21 cellular contexts compared by ENCODE assay signal in the genomic region with DNA sequence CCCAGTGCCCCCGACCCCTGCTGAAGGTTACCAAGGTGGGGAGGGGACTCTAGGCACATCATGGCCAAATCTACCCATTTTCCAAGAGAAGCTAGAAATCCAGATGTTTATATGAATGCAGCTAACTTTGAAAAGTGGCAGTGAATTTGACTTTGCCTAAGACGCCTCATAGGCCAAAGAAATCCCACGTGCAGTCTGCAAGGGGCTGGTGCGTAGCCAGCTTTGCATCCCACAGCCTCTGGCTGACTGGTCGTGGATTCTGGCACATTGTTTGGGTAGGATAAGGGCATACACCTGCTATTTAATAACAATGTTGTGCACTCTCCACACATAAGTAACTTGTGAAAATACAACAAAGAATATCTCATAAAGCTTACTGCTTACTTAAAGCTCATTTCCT. TPM values are rescaled to one million over a fixed set of nuclear protein-coding genes. Genes with fewer than 3 reads are reported as not detected.
DNase-seq lines count a peak whose midpoint lies in the region; ATAC-seq and TF ChIP-seq lines count a peak whose summit lies in the region.
"Had no signal": no experiment of that assay in that cellular context is flagged by ENCODE, and none has a peak within 500 bp of the region (broad histone marks: within the 10 kb centered on the region; RNA-seq: fewer than 3 reads in every experiment).

No MANE protein-coding gene starts in this region.

- peak; percentile 4 for DNase-seq in activated CD4-positive, alpha-beta T cell treated with anti-CD3 and anti-CD28 coated beads for 1 hour
- DNase-seq in activated CD4-positive, alpha-beta T cell treated with anti-CD3 and anti-CD28 coated beads, Interleukin-2, amount 50 U/mL, for 1 hour, result no peak
- DNase-seq in natural killer cell (no peak), sciatic nerve (ENCODE audit: low spot score) (peak; percentile 5)
- DNase-seq in natural killer cell treated with Interleukin-12 subunit alpha and Interleukin-12 subunit beta and Interleukin-15 and Interleukin-18, amount 100 ng/mL, for 72 hours (ENCODE audit: low spot score), result no peak
- no peak for DNase-seq in central memory CD4-positive, alpha-beta T cell
- DNase-seq: BE2C; CD8-positive, alpha-beta memory T cell; DMS 273 treated with DMSO at 0.1 percent for 48 hours; DMS79 treated with DMSO at 0.1 percent for 48 hours; GF-D8; NCI-H1092; NCI-H1417 treated with DMSO at 0.1 percent for 48 hours; NCI-H1694 treated with DMSO at 0.1 percent for 48 hours; NCI-H2081; NCI-H2227 treated with DMSO at 0.1 percent for 48 hours; NCI-H526 treated with DMSO at 0.1 percent for 48 hours; OCI-M1; SHP77 treated with DMSO at 0.1 percent for 48 hours had no signal

- TF ChIP-seq CTCF in natural killer cell (IDR thresholded peaks at IDR 0.05), result no peak

- intact Hi-C loops in natural killer cell (cut with micrococcal nuclease), result loop anchor here (5.0 to 10.0 kb wide), 2 partner anchors 321 to 1273 kb away; no protein-coding TSS in a partner anchor
- intact Hi-C loops in sciatic nerve (cut with DNase I), result loop anchor here (5.0 kb wide), 1 partner anchor 501 kb away; no protein-coding TSS in a partner anchor

- H3K9me3 Mint-ChIP-seq in natural killer cell, result no peaks in the 10 kb centered on the region
- H3K9me3 Mint-ChIP-seq in natural killer cell treated with Interleukin-12 subunit alpha and Interleukin-12 subunit beta and Interleukin-15 and Interleukin-18, amount 100 ng/mL, for 72 hours, result no peaks in the 10 kb centered on the region
- H3K9me3 Mint-ChIP-seq: CD8-positive, alpha-beta memory T cell had no signal

- no peak overlapping the region for H3K27ac Mint-ChIP-seq in natural killer cell
- no peak overlapping the region for H3K27ac Mint-ChIP-seq in natural killer cell treated with Interleukin-12 subunit alpha and Interleukin-12 subunit beta and Interleukin-15 and Interleukin-18, amount 100 ng/mL, for 72 hours
- H3K27ac Mint-ChIP-seq: CD8-positive, alpha-beta memory T cell had no signal

- ATAC-seq in natural killer cell (no peak), sciatic nerve (no peak), HG03280 (IDR thresholded peaks at IDR 0.05; ENCODE audit: unreplicated experiment) (no peak)
- ATAC-seq in natural killer cell treated with Interleukin-12 subunit alpha and Interleukin-12 subunit beta and Interleukin-15 and Interleukin-18, amount 100 ng/mL, for 72 hours, result no peak

- peaks cover 17 to 38% of the 10 kb centered on the region in 2 donors for H3K4me1 Mint-ChIP-seq in natural killer cell
- H3K4me1 Mint-ChIP-seq in natural killer cell treated with Interleukin-12 subunit alpha and Interleukin-12 subunit beta and Interleukin-15 and Interleukin-18, amount 100 ng/mL, for 72 hours (ENCODE audit: low read depth in 2 of 2), result peaks cover 15 to 26% of the 10 kb centered on the region in 2 donors

- peaks cover 7 to 23% of the 10 kb centered on the region in 2 donors for H3K27me3 Mint-ChIP-seq in natural killer cell (ENCODE audit: low read depth in 2 of 2)
- H3K27me3 Mint-ChIP-seq in natural killer cell treated with Interleukin-12 subunit alpha and Interleukin-12 subunit beta and Interleukin-15 and Interleukin-18, amount 100 ng/mL, for 72 hours, result peaks cover 2 to 11% of the 10 kb centered on the region in 2 donors

- peak overlapping the region; percentile 17 for H3K4me3 Mint-ChIP-seq in natural killer cell
- H3K4me3 Mint-ChIP-seq in natural killer cell treated with Interleukin-12 subunit alpha and Interleukin-12 subunit beta and Interleukin-15 and Interleukin-18, amount 100 ng/mL, for 72 hours, result no peak overlapping the region
- H3K4me3 Mint-ChIP-seq: CD14-positive monocyte had no signal

- H3K36me3 Mint-ChIP-seq in natural killer cell, result no peaks in the 10 kb centered on the region
- H3K36me3 Mint-ChIP-seq in natural killer cell treated with Interleukin-12 subunit alpha and Interleukin-12 subunit beta and Interleukin-15 and Interleukin-18, amount 100 ng/mL, for 72 hours, result no peaks in the 10 kb centered on the region
- H3K36me3 Mint-ChIP-seq: CD14-positive monocyte; CD8-positive, alpha-beta memory T cell had no signal

RNA-seq across cellular contexts. Expression of a gene that starts 3.5 kb away (rescaled TPM):
- total RNA-seq in natural killer cell (1 to 10 TPM; 2.6 to 3.2 (median 2.8) TPM), sciatic nerve (3.5 TPM)
- total RNA-seq in natural killer cell treated with Interleukin-12 subunit alpha and Interleukin-12 subunit beta and Interleukin-15 and Interleukin-18, amount 100 ng/mL, for 72 hours, result 10 to 100 TPM; 24.3 to 68.6 TPM

Comparison
In these comparisons a context has a peak if more than half of its experiments do, and no peak if none do; other contexts are left out.
1. DNase-seq: peak in activated CD4-positive, alpha-beta T cell treated with anti-CD3 and anti-CD28 coated beads for 1 hour (single experiment) and sciatic nerve (single experiment); none in activated CD4-positive, alpha-beta T cell treated with anti-CD3 and anti-CD28 coated beads, Interleukin-2, amount 50 U/mL, for 1 hour (single experiment), natural killer cell (single experiment), natural killer cell treated with Interleukin-12 subunit alpha and Interleukin-12 subunit beta and Interleukin-15 and Interleukin-18, amount 100 ng/mL, for 72 hours (single experiment) and central memory CD4-positive, alpha-beta T cell (single experiment).